8 cellular contexts compared by ENCODE assay signal in the genomic region with DNA sequence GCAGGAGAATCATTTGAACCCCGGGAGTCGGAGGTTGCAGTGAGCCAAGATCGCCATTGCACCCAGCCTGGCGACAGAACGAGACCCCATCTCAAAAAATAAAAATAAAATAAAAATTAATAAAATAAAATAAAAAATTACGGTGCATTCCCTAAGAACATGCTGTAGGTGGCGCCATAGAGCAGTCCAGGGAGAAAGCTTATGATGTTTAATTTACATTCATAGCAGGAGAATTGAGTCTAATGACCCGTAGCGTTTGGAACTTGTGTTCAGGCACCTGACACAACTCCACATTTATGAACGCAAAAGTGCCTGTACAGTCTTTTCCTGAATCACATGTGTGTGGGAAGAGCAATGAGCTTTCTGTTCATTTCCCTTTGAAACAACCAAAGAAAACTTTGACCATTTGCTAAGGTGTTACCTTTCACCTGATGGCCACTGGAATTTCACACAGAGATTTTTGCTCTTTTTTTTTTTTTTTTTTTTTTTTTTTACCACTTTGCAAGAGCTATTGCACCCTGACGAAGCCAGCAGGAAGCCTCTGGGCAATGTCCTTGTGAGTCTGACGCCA.
DNase-seq lines count a peak whose midpoint lies in the region; ATAC-seq, FAIRE-seq and TF ChIP-seq lines count a peak whose summit lies in the region.
"Had no signal": no experiment of that assay in that cellular context is flagged by ENCODE, and none has a peak within 500 bp of the region (broad histone marks: within the 10 kb centered on the region; RNA-seq: fewer than 3 reads in every experiment).

No MANE protein-coding gene starts in this region.

- H3K9me3 ChIP-seq in stomach, result no peaks in the 10 kb centered on the region

- peak; percentile 67 for FAIRE-seq in D721Med (lab: Jason Lieb, UNC)

- no peak overlapping the region for H3K27ac ChIP-seq in stomach

- H3K36me3 ChIP-seq in H7 (replicated peaks; ENCODE audit: control insufficient read depth, insufficient read depth, low read length) (no peaks in the 10 kb centered on the region), stomach (no peaks in the 10 kb centered on the region)

- WGBS in stomach, 5 donors, result 28 to 35% (median 30%) methylated on average over 12 of the region's 12 CpGs

- in situ Hi-C loops in SK-MEL-5 (cut with HindIII; ENCODE audit: low pct_unique_long_range_greater_than_20kb, low sequenced_read_pairs), result no loop called here

- TF ChIP-seq CTCF in D721Med (IDR thresholded peaks at IDR 0.05; ENCODE audit: insufficient read depth, missing control alignments) (peak; percentile 54), stomach (IDR thresholded peaks at IDR 0.05) (peak in 4 of 7 experiments; percentile 22 to 75 (median 59))

- no peak for ATAC-seq in GM19395 (IDR thresholded peaks at IDR 0.05; ENCODE audit: unreplicated experiment)
- ATAC-seq in left cardiac atrium, result no peak

- no peak for TF ChIP-seq EP300 in stomach (IDR thresholded peaks at IDR 0.05)

- no peak for TF ChIP-seq POLR2A in stomach (IDR thresholded peaks at IDR 0.05)

- H3K4me3 ChIP-seq in H7 (ENCODE audit: insufficient read depth, low read depth, low read length), result no peak overlapping the region
- H3K4me3 ChIP-seq in stomach, result no peak overlapping the region

- DNase-seq in D721Med (ENCODE audit: insufficient read length, low spot score) (no peak), H7 (peak; percentile 52), SK-MEL-5 (ENCODE audit: low read depth, low spot score) (peak; percentile 53), fibroblast of the conjunctiva (ENCODE audit: low read depth) (peak; percentile 24), stomach (no peak), left cardiac atrium (no peak)
- DNase-seq: naive B cell had no signal

- intact Hi-C loops in stomach (cut with DNase I; ENCODE audit: low total_unique reads), result no loop called here
- intact Hi-C loops in left cardiac atrium (cut with DNase I), result no loop called here

- no peaks in the 10 kb centered on the region for H3K4me1 ChIP-seq in stomach

- H3K27me3 ChIP-seq in H7 (ENCODE audit: control insufficient read depth, insufficient read depth, low read length) (no peaks in the 10 kb centered on the region), stomach (peaks cover 0 to 25% (median 0%) of the 10 kb centered on the region in 3 donors)

Comparison
In these comparisons a context has a peak if more than half of its experiments do, and no peak if none do; other contexts are left out.
1. DNase-seq: peak in H7 (single experiment), SK-MEL-5 (single experiment) and fibroblast of the conjunctiva (single experiment); none in D721Med (single experiment), stomach (single experiment) and left cardiac atrium (single experiment).